In the genomic region with DNA sequence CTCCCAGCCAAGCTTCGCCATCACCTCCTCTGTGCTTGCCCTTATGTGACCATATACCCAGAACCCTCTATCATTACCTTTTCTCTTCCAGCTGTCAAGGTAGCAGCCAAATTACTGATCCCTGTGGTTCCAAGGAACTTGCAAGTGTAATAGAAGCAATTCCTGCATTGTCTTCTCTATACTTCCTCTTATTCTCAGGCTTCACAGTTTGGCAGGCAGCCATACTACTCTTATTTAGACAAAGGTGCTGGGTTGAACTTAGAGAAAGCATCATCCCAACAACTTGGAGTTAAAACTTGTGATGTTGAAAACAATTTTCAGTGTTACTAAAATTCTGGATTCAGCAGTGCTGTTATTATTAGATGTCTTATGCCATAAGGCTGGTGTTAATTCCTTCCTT, we compare ENCODE assay signal across 20 cellular contexts.
DNase-seq lines count a peak whose midpoint lies in the region; FAIRE-seq and TF ChIP-seq lines count a peak whose summit lies in the region.
"Had no signal": no experiment of that assay in that cellular context is flagged by ENCODE, and none has a peak within 500 bp of the region (broad histone marks: within the 10 kb centered on the region; RNA-seq: fewer than 3 reads in every experiment).

No MANE protein-coding gene starts in this region.

- no peak for FAIRE-seq in H54 (lab: Jason Lieb, UNC)
- FAIRE-seq: GM12878 had no signal

- in situ Hi-C loops in KBM-7 (cut with MboI; ENCODE audit: low pct_unique_long_range_greater_than_20kb, low sequenced_read_pairs): no loop called here

- no peak for TF ChIP-seq POLR2A in H54 (IDR thresholded peaks at IDR 0.05; ENCODE audit: low read depth, low read length)

- DNase-seq in KBM-7 (peak; percentile 67), NCI-H2227 treated with DMSO at 0.1 percent for 48 hours (lab: John Stamatoyannopoulos, UW) (peak; percentile 27), astrocyte of the hippocampus (ENCODE audit: low read depth, low spot score) (peak; percentile 26), mucosa of gallbladder (ENCODE audit: low spot score) (peak; percentile 54), H54 (ENCODE audit: insufficient read length, low spot score) (no peak), putamen (ENCODE audit: low spot score) (no peak)
- DNase-seq in activated CD4-positive, alpha-beta T cell treated with anti-CD3 and anti-CD28 coated beads for 48 hours: no peak
- no peak for DNase-seq in activated CD4-positive, CD25-positive, alpha-beta regulatory T cell treated with anti-CD3 and anti-CD28 coated beads, Interleukin-2, amount 50 U/mL, for 72 hours
- DNase-seq: activated naive CD4-positive, alpha-beta T cell treated with Interleukin-2 at 50 U/mL for 16 hours; brain microvascular endothelial cell; CD4-positive, CD25-positive, alpha-beta regulatory T cell; effector memory CD8-positive, alpha-beta T cell; foreskin keratinocyte; heart left ventricle; NCI-H1092; NCI-H1694 treated with DMSO at 0.1 percent for 48 hours; NCI-H526 treated with DMSO at 0.1 percent for 48 hours; SK-N-SH; stimulated activated naive B cell treated with anti-CD40 and anti-IgM and Interleukin-4, amounts not matched to agents 10 μg/mL and 1 μg/mL and 100 μg/mL, for 72 hours had no signal

Comparison
In these comparisons a context has a peak if more than half of its experiments do, and no peak if none do; other contexts are left out.
1. DNase-seq: peak in KBM-7 (single experiment), NCI-H2227 treated with DMSO at 0.1 percent for 48 hours (single experiment), astrocyte of the hippocampus (single experiment) and mucosa of gallbladder (single experiment); none in H54 (single experiment), activated CD4-positive, alpha-beta T cell treated with anti-CD3 and anti-CD28 coated beads for 48 hours (single experiment), activated CD4-positive, CD25-positive, alpha-beta regulatory T cell treated with anti-CD3 and anti-CD28 coated beads, Interleukin-2, amount 50 U/mL, for 72 hours (single experiment) and putamen (single experiment).